ENCODE assay signal across 1 cellular context in genomic region chr2:21102356-21102755, GRCh38.
TF ChIP-seq lines count a peak whose summit lies in the region.

No MANE protein-coding gene starts in this region.

TF ChIP-seq in GM23338, 12 proteins besides CTCF, POLR2A, EP300 and RAD21 (continued from another document):
- TF ChIP-seq REST (IDR thresholded peaks at IDR 0.05; ENCODE audit: unreplicated experiment) (no peak), CREB1 (CRISPR knock-in tag; IDR thresholded peaks at IDR 0.05; ENCODE audit: low read depth) (no peak), ZNF462 (CRISPR knock-in tag; IDR thresholded peaks at IDR 0.05) (no peak), EZH2 (IDR thresholded peaks at IDR 0.05; ENCODE audit: low read depth, unreplicated experiment) (no peak), JUNB (IDR thresholded peaks at IDR 0.05; ENCODE audit: unreplicated experiment) (no peak), NANOG (IDR thresholded peaks at IDR 0.05; ENCODE audit: borderline replicate concordance) (no peak), EZH2phosphoT487 (IDR thresholded peaks at IDR 0.05; ENCODE audit: unreplicated experiment) (no peak), POLR2AphosphoS5 (IDR thresholded peaks at IDR 0.05; ENCODE audit: low read depth) (no peak), ZNF331 (CRISPR knock-in tag; IDR thresholded peaks at IDR 0.05; ENCODE audit: low read depth) (no peak)
- TF ChIP-seq, protein P1, sequence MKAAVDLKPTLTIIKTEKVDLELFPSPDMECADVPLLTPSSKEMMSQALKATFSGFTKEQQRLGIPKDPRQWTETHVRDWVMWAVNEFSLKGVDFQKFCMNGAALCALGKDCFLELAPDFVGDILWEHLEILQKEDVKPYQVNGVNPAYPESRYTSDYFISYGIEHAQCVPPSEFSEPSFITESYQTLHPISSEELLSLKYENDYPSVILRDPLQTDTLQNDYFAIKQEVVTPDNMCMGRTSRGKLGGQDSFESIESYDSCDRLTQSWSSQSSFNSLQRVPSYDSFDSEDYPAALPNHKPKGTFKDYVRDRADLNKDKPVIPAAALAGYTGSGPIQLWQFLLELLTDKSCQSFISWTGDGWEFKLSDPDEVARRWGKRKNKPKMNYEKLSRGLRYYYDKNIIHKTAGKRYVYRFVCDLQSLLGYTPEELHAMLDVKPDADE (IDR thresholded peaks at IDR 0.05): no peak
